Comparison of ENCODE assay signal across 9 cellular contexts in genomic region chr1:193190096-193190744, GRCh38. TPM values are rescaled to one million over a fixed set of nuclear protein-coding genes. Genes with fewer than 3 reads are reported as not detected.
DNase-seq lines count a peak whose midpoint lies in the region; ATAC-seq, FAIRE-seq and TF ChIP-seq lines count a peak whose summit lies in the region.
"Had no signal": no experiment of that assay in that cellular context is flagged by ENCODE, and none has a peak within 500 bp of the region (broad histone marks: within the 10 kb centered on the region; RNA-seq: fewer than 3 reads in every experiment).

No MANE protein-coding gene starts in this region.

- H3K9me3 ChIP-seq in keratinocyte (ENCODE audit: control insufficient read depth, low read depth, low read length): no peaks in the 10 kb centered on the region

- no peak overlapping the region for H3K4me3 ChIP-seq in keratinocyte (ENCODE audit: control insufficient read depth in 2 of 3, extremely low read depth in 1 of 3, insufficient read depth in 2 of 3, low read depth in 1 of 3, low read length in 3 of 3)

- no peaks in the 10 kb centered on the region for H3K9me1 ChIP-seq in keratinocyte (ENCODE audit: control insufficient read depth, extremely low read depth, insufficient read depth, low read length)

- peaks cover 70% of the 10 kb centered on the region for H3K79me2 ChIP-seq in keratinocyte (ENCODE audit: control insufficient read depth, insufficient read depth, low read length)

- peaks cover 4% of the 10 kb centered on the region for H4K20me1 ChIP-seq in keratinocyte (ENCODE audit: control insufficient read depth, extremely low read depth, insufficient read depth, low read length)

- peaks cover 14% of the 10 kb centered on the region for H3K4me1 ChIP-seq in keratinocyte (ENCODE audit: control insufficient read depth, extremely low read depth, insufficient read depth, low read length)

- ATAC-seq in GM21619 (IDR thresholded peaks at IDR 0.05; ENCODE audit: unreplicated experiment) (peak; percentile 52), HG02642 (IDR thresholded peaks at IDR 0.05; ENCODE audit: poor library complexity, unreplicated experiment) (no peak), HG02759 (IDR thresholded peaks at IDR 0.05; ENCODE audit: unreplicated experiment) (no peak), GM19023 (IDR thresholded peaks at IDR 0.05; ENCODE audit: unreplicated experiment) (no peak)
- ATAC-seq: activated T-helper 17 cell treated with anti-CD3 and anti-CD28 coated beads, Interleukin-2, amount 50 U/mL, for 72 hours had no signal

- peak; percentile 11 for DNase-seq in AG08395 (ENCODE audit: low spot score)
- peak; percentile 76 for DNase-seq in amniotic epithelial cell (ENCODE audit: low read depth)
- no peak for DNase-seq in keratinocyte (ENCODE audit: low read depth, low spot score)
- no peak for DNase-seq in SHP77 treated with DMSO at 0.1 percent for 48 hours (lab: John Stamatoyannopoulos, UW)

- no peak overlapping the region for H3K4me2 ChIP-seq in keratinocyte (ENCODE audit: control insufficient read depth, extremely low read depth, insufficient read depth, low read depth, low read length)

- dilution Hi-C loops in keratinocyte (cut with MboI; ENCODE audit: extremely low pct_ligation_motif_present, low sequenced_read_pairs): no loop called here

- peak; percentile 55 for FAIRE-seq in keratinocyte (lab: Jason Lieb, UNC)

- no peak overlapping the region for H2AFZ ChIP-seq in keratinocyte (ENCODE audit: control insufficient read depth, low read length)

- no peaks in the 10 kb centered on the region for H3K36me3 ChIP-seq in keratinocyte (ENCODE audit: control insufficient read depth in 2 of 2, extremely low read depth in 1 of 2, insufficient read depth in 2 of 2, low read length in 2 of 2)

- no peak overlapping the region for H3K27ac ChIP-seq in keratinocyte (ENCODE audit: control insufficient read depth, insufficient read depth, low read length)

- peak in 1 of 3 experiments; percentile 31 for TF ChIP-seq CTCF in keratinocyte (optimal IDR thresholded peaks at IDR 0.05 in 1 of 3, IDR thresholded peaks at IDR 0.05 in 1 of 3, conservative IDR thresholded peaks at IDR 0.05 in 1 of 3; ENCODE audit: extremely low read depth in 1 of 3, insufficient read depth in 2 of 3, low read length in 3 of 3)

- no peaks in the 10 kb centered on the region for H3K27me3 ChIP-seq in keratinocyte (ENCODE audit: control insufficient read depth, extremely low read depth, insufficient read depth, low read length)

- no peak overlapping the region for H3K9ac ChIP-seq in keratinocyte (ENCODE audit: control insufficient read depth, extremely low read depth, insufficient read depth, low read length)

RNA-seq across cellular contexts. Expression of gene B3GALT2, which starts 3.8 kb away (rescaled TPM):
- polyA plus RNA-seq in keratinocyte: not detected in 3 replicates
- polyA plus RNA-seq in keratinocyte (2011; ENCODE audit: low read depth): not detected
- not detected in 2 replicates for polyA plus RNA-seq in keratinocyte (2011; cell fraction: cytosol; rRNA removed)
- polyA plus RNA-seq in keratinocyte (2011; cell fraction: nucleus; rRNA removed): not detected in 2 replicates
- polyA plus RNA-seq in keratinocyte (2012; ENCODE audit: low replicate concordance): 0.14 TPM in 1 of 2 replicates, not detected in the other
- not detected in 3 replicates for polyA minus RNA-seq in keratinocyte
- not detected for polyA minus RNA-seq in keratinocyte (2011; cell fraction: cytosol; rRNA and poly(A)+ RNA removed)
- polyA minus RNA-seq in keratinocyte (2011; cell fraction: nucleus; rRNA and poly(A)+ RNA removed): not detected in 2 replicates

Comparison
In these comparisons a context has a peak if more than half of its experiments do, and no peak if none do; other contexts are left out.
1. DNase-seq: peak in AG08395 (single experiment) and amniotic epithelial cell (single experiment); none in keratinocyte (single experiment) and SHP77 treated with DMSO at 0.1 percent for 48 hours (single experiment).